ENCODE assay signal across 15 cellular contexts in genomic region chr7:92647652-92648051, GRCh38. TPM values are rescaled to one million over a fixed set of nuclear protein-coding genes. Genes with fewer than 3 reads are reported as not detected.
DNase-seq lines count a peak whose midpoint lies in the region; ATAC-seq and TF ChIP-seq lines count a peak whose summit lies in the region.
"Had no signal": no experiment of that assay in that cellular context is flagged by ENCODE, and none has a peak within 500 bp of the region (broad histone marks: within the 10 kb centered on the region; RNA-seq: fewer than 3 reads in every experiment).

No MANE protein-coding gene starts in this region.

- peaks cover 4% of the 10 kb centered on the region for H3K36me3 ChIP-seq in Caco-2 (ENCODE audit: control insufficient read depth, insufficient read depth, low read length)
- H3K36me3 ChIP-seq in naive thymus-derived CD4-positive, alpha-beta T cell (ENCODE audit: control insufficient read depth in 2 of 3, insufficient read depth in 3 of 3, low read length in 3 of 3), result no peaks in the 10 kb centered on the region
- H3K36me3 ChIP-seq in breast epithelium, result no peaks in the 10 kb centered on the region
- H3K36me3 ChIP-seq: gastroesophageal sphincter, ovary had no signal

- no peaks in the 10 kb centered on the region for H3K27me3 Mint-ChIP-seq in Caco-2 (ENCODE audit: insufficient read depth, unreplicated experiment)
- H3K27me3 Mint-ChIP-seq in activated T-helper 2 cell treated with anti-CD3 and anti-CD28 coated beads, Interferon-gamma antibody, Interleukin-2, Interleukin-4, amounts not matched to agents 10 μg/mL and 5 μg/mL and 100 μg/mL, durations not matched to agents 14 hours and 24 hours and 36 hours (ENCODE audit: low read depth), result no peaks in the 10 kb centered on the region
- H3K27me3 Mint-ChIP-seq in naive thymus-derived CD4-positive, alpha-beta T cell, result no peaks in the 10 kb centered on the region

- no peak for DNase-seq in Caco-2
- no peak for DNase-seq in activated T-helper 2 cell treated with anti-CD3 and anti-CD28 coated beads, Interferon-gamma antibody, Interleukin-2, Interleukin-4, amounts not matched to agents 10 μg/mL and 5 μg/mL and 100 μg/mL, durations not matched to agents 14 hours and 24 hours and 36 hours (ENCODE audit: low spot score)
- DNase-seq in naive thymus-derived CD4-positive, alpha-beta T cell, result no peak
- no peak for DNase-seq in left cardiac atrium
- no peak for DNase-seq in T-helper 9 cell
- DNase-seq in breast epithelium (ENCODE audit: low spot score in 2 of 2), result no peak
- DNase-seq: cerebellar nuclear complex, MG63, NCI-H2081, NCI-H774, ovary, small intestine had no signal

- TF ChIP-seq CTCF in Caco-2 (IDR thresholded peaks at IDR 0.05; ENCODE audit: insufficient read depth in 1 of 2, low read depth in 1 of 2, low read length in 1 of 2, severe bottlenecking in 1 of 2, unreplicated experiment in 1 of 2) (no peak), breast epithelium (IDR thresholded peaks at IDR 0.05) (no peak)

- H3K27ac Mint-ChIP-seq in Caco-2 (ENCODE audit: unreplicated experiment), result peak overlapping the region; percentile 27
- H3K27ac Mint-ChIP-seq in activated T-helper 2 cell treated with anti-CD3 and anti-CD28 coated beads, Interferon-gamma antibody, Interleukin-2, Interleukin-4, amounts not matched to agents 10 μg/mL and 5 μg/mL and 100 μg/mL, durations not matched to agents 14 hours and 24 hours and 36 hours, result peak overlapping the region; percentile 90
- H3K27ac Mint-ChIP-seq in naive thymus-derived CD4-positive, alpha-beta T cell, result peak overlapping the region in 5 of 9 donors; percentile 8 to 84 (median 15)

- H3K4me1 ChIP-seq in Caco-2 (peaks cover 47% of the 10 kb centered on the region), breast epithelium (no peaks in the 10 kb centered on the region)
- H3K4me1 ChIP-seq in naive thymus-derived CD4-positive, alpha-beta T cell (ENCODE audit: control insufficient read depth in 2 of 2, insufficient read depth in 2 of 2, low read length in 2 of 2), result peaks cover 4 to 12% of the 10 kb centered on the region in 2 donors

- H3K9me3 Mint-ChIP-seq in Caco-2 (ENCODE audit: unreplicated experiment), result no peaks in the 10 kb centered on the region
- no peaks in the 10 kb centered on the region for H3K9me3 Mint-ChIP-seq in activated T-helper 2 cell treated with anti-CD3 and anti-CD28 coated beads, Interferon-gamma antibody, Interleukin-2, Interleukin-4, amounts not matched to agents 10 μg/mL and 5 μg/mL and 100 μg/mL, durations not matched to agents 14 hours and 24 hours and 36 hours
- H3K9me3 Mint-ChIP-seq in naive thymus-derived CD4-positive, alpha-beta T cell, result no peaks in the 10 kb centered on the region

- H3K4me3 ChIP-seq in Caco-2 (ENCODE audit: low read depth, low read length) (no peak overlapping the region), breast epithelium (no peak overlapping the region)
- H3K4me3 ChIP-seq in naive thymus-derived CD4-positive, alpha-beta T cell (ENCODE audit: low read length), result no peak overlapping the region
- H3K4me3 ChIP-seq: gastroesophageal sphincter, MG63, ovary had no signal

- no peaks in the 10 kb centered on the region for H3K9me3 ChIP-seq in Caco-2
- H3K9me3 ChIP-seq in naive thymus-derived CD4-positive, alpha-beta T cell (ENCODE audit: control insufficient read depth in 2 of 3, low read length in 3 of 3), result no peaks in the 10 kb centered on the region
- H3K9me3 ChIP-seq in breast epithelium, result no peaks in the 10 kb centered on the region
- H3K9me3 ChIP-seq: gastroesophageal sphincter, MG63, ovary had no signal

- no peaks in the 10 kb centered on the region for H3K27me3 ChIP-seq in Caco-2 (replicated peaks; ENCODE audit: control insufficient read depth, insufficient read depth, low read length)
- no peaks in the 10 kb centered on the region for H3K27me3 ChIP-seq in naive thymus-derived CD4-positive, alpha-beta T cell (ENCODE audit: control insufficient read depth in 2 of 2, insufficient read depth in 2 of 2, low read length in 2 of 2)
- H3K27me3 ChIP-seq in breast epithelium, result no peaks in the 10 kb centered on the region
- H3K27me3 ChIP-seq: gastroesophageal sphincter, MG63, ovary had no signal

- H3K27ac ChIP-seq in naive thymus-derived CD4-positive, alpha-beta T cell (ENCODE audit: low read depth, low read length), result no peak overlapping the region
- no peak overlapping the region for H3K27ac ChIP-seq in breast epithelium
- H3K27ac ChIP-seq: gastroesophageal sphincter, ovary, RWPE1 had no signal

- CTCF ChIA-PET in Caco-2 (lab: Charles Lee), result interaction anchor here (1.2 kb wide), 1 partner anchor 48 kb away, joined by 5 read pairs; no protein-coding TSS in a partner anchor
- CTCF ChIA-PET in naive thymus-derived CD4-positive, alpha-beta T cell (lab: Charles Lee), result no interaction called here

- H3K36me3 Mint-ChIP-seq in Caco-2 (ENCODE audit: insufficient read depth, unreplicated experiment), result peaks cover 69% of the 10 kb centered on the region
- peaks cover 67% of the 10 kb centered on the region for H3K36me3 Mint-ChIP-seq in activated T-helper 2 cell treated with anti-CD3 and anti-CD28 coated beads, Interferon-gamma antibody, Interleukin-2, Interleukin-4, amounts not matched to agents 10 μg/mL and 5 μg/mL and 100 μg/mL, durations not matched to agents 14 hours and 24 hours and 36 hours (ENCODE audit: low read depth)
- H3K36me3 Mint-ChIP-seq in naive thymus-derived CD4-positive, alpha-beta T cell, result peaks cover 0 to 31% (median 0%) of the 10 kb centered on the region in 5 donors

- no TSS peak for BruUV-seq in Caco-2 (replicated peaks; lab: Mats Ljungman, UMichigan)

- peaks cover 32% of the 10 kb centered on the region for H3K4me1 Mint-ChIP-seq in Caco-2 (ENCODE audit: low read depth, unreplicated experiment)
- peaks cover 92% of the 10 kb centered on the region for H3K4me1 Mint-ChIP-seq in activated T-helper 2 cell treated with anti-CD3 and anti-CD28 coated beads, Interferon-gamma antibody, Interleukin-2, Interleukin-4, amounts not matched to agents 10 μg/mL and 5 μg/mL and 100 μg/mL, durations not matched to agents 14 hours and 24 hours and 36 hours (ENCODE audit: low read depth)
- peaks cover 28 to 79% (median 39%) of the 10 kb centered on the region in 7 donors for H3K4me1 Mint-ChIP-seq in naive thymus-derived CD4-positive, alpha-beta T cell

- intact Hi-C loops in Caco-2 (cut with micrococcal nuclease; ENCODE audit: unreplicated experiment) (no loop called here), left cardiac atrium (cut with DNase I) (no loop called here), breast epithelium (cut with DNase I; ENCODE audit: low total_unique reads) (no loop called here)
- intact Hi-C loops in activated T-helper 2 cell treated with anti-CD3 and anti-CD28 coated beads, Interferon-gamma antibody, Interleukin-2, Interleukin-4, amounts not matched to agents 10 μg/mL and 5 μg/mL and 100 μg/mL, durations not matched to agents 14 hours and 24 hours and 36 hours (cut with micrococcal nuclease), result loop anchor here (1.0 to 5.0 kb wide), 5 partner anchors 15 to 305 kb away; no protein-coding TSS in a partner anchor
- intact Hi-C loops in naive thymus-derived CD4-positive, alpha-beta T cell (cut with micrococcal nuclease), result no loop called here

- no peak for TF ChIP-seq POLR2A in breast epithelium (IDR thresholded peaks at IDR 0.05)

- H3K4me3 Mint-ChIP-seq in Caco-2 (ENCODE audit: unreplicated experiment), result no peak overlapping the region
- peak overlapping the region; percentile 34 for H3K4me3 Mint-ChIP-seq in activated T-helper 2 cell treated with anti-CD3 and anti-CD28 coated beads, Interferon-gamma antibody, Interleukin-2, Interleukin-4, amounts not matched to agents 10 μg/mL and 5 μg/mL and 100 μg/mL, durations not matched to agents 14 hours and 24 hours and 36 hours (ENCODE audit: low read depth)
- peak overlapping the region in 1 of 10 donors; percentile 53 for H3K4me3 Mint-ChIP-seq in naive thymus-derived CD4-positive, alpha-beta T cell

- POLR2A ChIA-PET in Caco-2 (lab: Charles Lee), result no interaction called here
- POLR2A ChIA-PET in naive thymus-derived CD4-positive, alpha-beta T cell (lab: Charles Lee), result no interaction called here

- ATAC-seq in GM18909 (IDR thresholded peaks at IDR 0.05; ENCODE audit: poor library complexity, unreplicated experiment) (peak; percentile 1), left cardiac atrium (no peak)
- no peak for ATAC-seq in naive thymus-derived CD4-positive, alpha-beta T cell
- ATAC-seq: gastroesophageal sphincter had no signal

RNA-seq across cellular contexts. Expression of gene FAM133B, which starts 57.5 kb away (rescaled TPM):
- total RNA-seq in Caco-2 (2022), result 41.9 and 42.5 TPM in 2 replicates
- total RNA-seq in activated T-helper 2 cell treated with anti-CD3 and anti-CD28 coated beads, Interferon-gamma antibody, Interleukin-2, Interleukin-4, amounts not matched to agents 10 μg/mL and 5 μg/mL and 100 μg/mL, durations not matched to agents 14 hours and 24 hours and 36 hours, result 39.0 and 39.4 TPM in 2 replicates
- total RNA-seq in naive thymus-derived CD4-positive, alpha-beta T cell, result 10 to 100 TPM; 37.5 to 77.0 (median 51.7) TPM
- polyA plus RNA-seq in naive thymus-derived CD4-positive, alpha-beta T cell, result 10 to 100 TPM; 14.2 to 22.5 TPM
- total RNA-seq in left cardiac atrium, result 10 to 100 TPM; 13.0 to 14.2 TPM
- total RNA-seq in breast epithelium, result 10 to 100 TPM; 25.0 to 38.2 (median 30.5) TPM

Comparison
In these comparisons a context has a peak if more than half of its experiments do, and no peak if none do; other contexts are left out.
1. H3K27ac Mint-ChIP-seq: peak in every context shown above with its lines; median percentile 90 in activated T-helper 2 cell treated with anti-CD3 and anti-CD28 coated beads, Interferon-gamma antibody, Interleukin-2, Interleukin-4, amounts not matched to agents 10 μg/mL and 5 μg/mL and 100 μg/mL, durations not matched to agents 14 hours and 24 hours and 36 hours; 27 in Caco-2; 15 in naive thymus-derived CD4-positive, alpha-beta T cell.